In the genomic region with DNA sequence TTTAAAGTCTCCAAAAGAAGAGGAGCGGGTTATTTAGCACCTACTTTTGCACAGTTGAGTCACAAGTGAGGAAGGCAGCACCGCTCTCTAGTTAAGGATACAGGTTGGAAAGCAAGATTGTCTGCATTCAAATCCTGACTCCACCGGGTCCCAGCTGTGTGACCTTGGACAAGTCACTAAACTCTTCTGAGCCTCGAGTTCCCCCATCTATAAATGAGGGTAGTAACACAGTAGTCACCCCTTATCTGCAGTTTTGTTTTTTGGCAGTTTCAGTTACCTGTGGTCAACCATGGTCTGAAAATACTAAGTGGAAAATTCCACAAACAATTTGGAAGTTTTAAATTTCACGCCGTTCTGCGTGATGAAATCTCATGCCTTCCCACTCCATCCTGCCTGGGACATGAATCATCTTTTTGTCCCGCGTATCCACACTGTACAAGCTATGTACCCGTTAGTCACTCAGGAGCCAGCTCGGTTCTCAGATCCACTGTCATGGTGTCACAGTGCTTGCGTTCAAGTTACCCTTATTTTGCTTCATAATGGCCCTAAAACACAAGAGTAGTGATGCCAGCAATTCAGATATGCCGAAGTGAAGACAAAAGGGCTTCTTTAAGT, we compare ENCODE assay signal across 8 cellular contexts. TPM values are rescaled to one million over a fixed set of nuclear protein-coding genes. Genes with fewer than 3 reads are reported as not detected.
A peak's percentile ranks its signal among the peaks of the same experiment; 100 is the strongest.
DNase-seq lines count a peak whose midpoint lies in the region; ATAC-seq and TF ChIP-seq lines count a peak whose summit lies in the region.

No MANE protein-coding gene starts in this region.

- no peak overlapping the region for H3K4me3 ChIP-seq in fibroblast of the aortic adventitia (ENCODE audit: low read depth, low read length)

- DNase-seq in GM03348 (ENCODE audit: low spot score) (peak; percentile 66), fibroblast of the aortic adventitia (ENCODE audit: low read depth) (peak; percentile 73), foreskin melanocyte (no peak), hippocampal formation (lab: John Stamatoyannopoulos, UW) (no peak), MV-4-11 (lab: John Stamatoyannopoulos, UW) (no peak)
- no peak for DNase-seq in activated T-helper 1 cell treated with anti-CD3 and anti-CD28 coated beads, Interleukin-12 subunit alpha, Interleukin-12 subunit beta, Interleukin-2, Interleukin-4 antibody, amounts not matched to agents 30 ng/mL and 10 ng/mL and 1 ng/mL, durations not matched to agents 14 hours and 24 hours and 36 hours (ENCODE audit: low spot score)
- peak; percentile 42 for DNase-seq in stimulated activated CD4-positive, alpha-beta T cell treated with anti-CD3 and anti-CD28 coated beads, Interleukin-1b, Interleukin-23, amount 100 ng/mL, for 48 hours

- ATAC-seq in GM21390 (IDR thresholded peaks at IDR 0.05; ENCODE audit: unreplicated experiment): no peak

- intact Hi-C loops in activated T-helper 1 cell treated with anti-CD3 and anti-CD28 coated beads, Interleukin-12 subunit alpha, Interleukin-12 subunit beta, Interleukin-2, Interleukin-4 antibody, amounts not matched to agents 30 ng/mL and 10 ng/mL and 1 ng/mL, durations not matched to agents 14 hours and 24 hours and 36 hours (cut with micrococcal nuclease): loop anchor here (1.0 to 2.0 kb wide), 3 partner anchors 12 to 45 kb away; no protein-coding TSS in a partner anchor

- H3K27me3 Mint-ChIP-seq in activated T-helper 1 cell treated with anti-CD3 and anti-CD28 coated beads, Interleukin-12 subunit alpha, Interleukin-12 subunit beta, Interleukin-2, Interleukin-4 antibody, amounts not matched to agents 30 ng/mL and 10 ng/mL and 1 ng/mL, durations not matched to agents 14 hours and 24 hours and 36 hours (ENCODE audit: insufficient read depth): no peaks in the 10 kb centered on the region

- peaks cover 74% of the 10 kb centered on the region for H3K4me1 Mint-ChIP-seq in activated T-helper 1 cell treated with anti-CD3 and anti-CD28 coated beads, Interleukin-12 subunit alpha, Interleukin-12 subunit beta, Interleukin-2, Interleukin-4 antibody, amounts not matched to agents 30 ng/mL and 10 ng/mL and 1 ng/mL, durations not matched to agents 14 hours and 24 hours and 36 hours (ENCODE audit: low read depth)

- peaks cover 24% of the 10 kb centered on the region for H3K36me3 Mint-ChIP-seq in activated T-helper 1 cell treated with anti-CD3 and anti-CD28 coated beads, Interleukin-12 subunit alpha, Interleukin-12 subunit beta, Interleukin-2, Interleukin-4 antibody, amounts not matched to agents 30 ng/mL and 10 ng/mL and 1 ng/mL, durations not matched to agents 14 hours and 24 hours and 36 hours (ENCODE audit: low read depth)

- peak overlapping the region; percentile 30 for H3K4me3 Mint-ChIP-seq in activated T-helper 1 cell treated with anti-CD3 and anti-CD28 coated beads, Interleukin-12 subunit alpha, Interleukin-12 subunit beta, Interleukin-2, Interleukin-4 antibody, amounts not matched to agents 30 ng/mL and 10 ng/mL and 1 ng/mL, durations not matched to agents 14 hours and 24 hours and 36 hours

- peak overlapping the region; percentile 83 for H3K27ac Mint-ChIP-seq in activated T-helper 1 cell treated with anti-CD3 and anti-CD28 coated beads, Interleukin-12 subunit alpha, Interleukin-12 subunit beta, Interleukin-2, Interleukin-4 antibody, amounts not matched to agents 30 ng/mL and 10 ng/mL and 1 ng/mL, durations not matched to agents 14 hours and 24 hours and 36 hours

- H3K9me3 Mint-ChIP-seq in activated T-helper 1 cell treated with anti-CD3 and anti-CD28 coated beads, Interleukin-12 subunit alpha, Interleukin-12 subunit beta, Interleukin-2, Interleukin-4 antibody, amounts not matched to agents 30 ng/mL and 10 ng/mL and 1 ng/mL, durations not matched to agents 14 hours and 24 hours and 36 hours: no peaks in the 10 kb centered on the region

- TF ChIP-seq CTCF in fibroblast of the aortic adventitia (IDR thresholded peaks at IDR 0.05; ENCODE audit: insufficient read depth, low read length): no peak

RNA-seq across cellular contexts. Expression of a gene that starts 49.4 kb away (rescaled TPM):
- 317 and 323 TPM in 2 replicates for total RNA-seq in activated T-helper 1 cell treated with anti-CD3 and anti-CD28 coated beads, Interleukin-12 subunit alpha, Interleukin-12 subunit beta, Interleukin-2, Interleukin-4 antibody, amounts not matched to agents 30 ng/mL and 10 ng/mL and 1 ng/mL, durations not matched to agents 14 hours and 24 hours and 36 hours
- total RNA-seq in fibroblast of the aortic adventitia (ENCODE audit: low replicate concordance): 96.6 and 232 TPM in 2 replicates

Comparison
In these comparisons a context has a peak if more than half of its experiments do, and no peak if none do; other contexts are left out.
1. DNase-seq: peak in GM03348 (single experiment), fibroblast of the aortic adventitia (single experiment) and stimulated activated CD4-positive, alpha-beta T cell treated with anti-CD3 and anti-CD28 coated beads, Interleukin-1b, Interleukin-23, amount 100 ng/mL, for 48 hours (single experiment); none in activated T-helper 1 cell treated with anti-CD3 and anti-CD28 coated beads, Interleukin-12 subunit alpha, Interleukin-12 subunit beta, Interleukin-2, Interleukin-4 antibody, amounts not matched to agents 30 ng/mL and 10 ng/mL and 1 ng/mL, durations not matched to agents 14 hours and 24 hours and 36 hours (single experiment), foreskin melanocyte (single experiment), hippocampal formation (0 of 2) and MV-4-11 (single experiment).